Comparison of ENCODE assay signal across 34 cellular contexts in the genomic region with DNA sequence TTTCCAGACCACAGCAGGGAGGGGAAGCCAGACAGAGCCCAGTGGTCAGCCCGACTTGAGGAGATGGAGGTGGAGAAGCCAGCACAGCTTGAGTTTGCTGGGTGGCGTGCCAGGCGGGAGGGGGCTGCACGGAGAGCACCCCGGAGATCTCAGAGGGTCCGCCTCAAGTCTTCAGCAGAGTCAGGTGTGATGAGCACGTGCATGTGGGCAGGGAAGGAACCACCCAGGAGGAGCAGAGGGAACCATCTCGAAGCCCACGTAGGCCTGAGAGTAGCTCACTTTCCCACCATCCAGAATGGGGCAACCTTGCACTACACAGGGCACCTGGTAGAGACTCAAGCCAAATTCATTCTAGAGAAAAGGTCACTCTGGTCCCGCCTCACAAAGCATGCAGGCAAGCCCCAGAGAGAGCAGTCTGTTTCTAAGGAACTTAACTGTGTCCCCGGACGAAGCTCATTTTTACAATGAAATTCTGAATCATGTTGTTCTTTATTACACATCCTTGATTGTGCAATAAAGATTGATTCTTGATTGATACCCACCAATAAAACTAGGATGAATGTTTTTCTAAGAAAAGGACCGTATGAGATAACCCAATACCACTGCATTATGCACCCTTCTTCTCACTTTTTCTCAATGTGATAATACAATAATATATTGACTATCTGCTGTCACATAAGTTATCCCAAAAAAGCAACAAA.
"Had no signal": no experiment of that assay in that cellular context is flagged by ENCODE, and none has a peak within 500 bp of the region (broad histone marks: within the 10 kb centered on the region; RNA-seq: fewer than 3 reads in every experiment).

No MANE protein-coding gene starts in this region.

- H3K27ac Mint-ChIP-seq: activated B cell treated with CpG ODN at 0.5 μM for 24 hours; activated CD8-positive, alpha-beta T cell treated with anti-CD3 and anti-CD28 coated beads for 36 hours; activated naive CD4-positive, alpha-beta T cell treated with anti-CD3 and anti-CD28 coated beads for 36 hours; activated naive CD4-positive, alpha-beta T cell treated with anti-CD3 and anti-CD28 coated beads, Interleukin-2, amount 50 U/mL, for 24 hours; activated naive CD8-positive, alpha-beta T cell treated with anti-CD3 and anti-CD28 coated beads for 36 hours; activated naive CD8-positive, alpha-beta T cell treated with anti-CD3 and anti-CD28 coated beads, Interleukin-2, amount 50 U/mL, for 24 hours; activated T-helper 1 cell treated with anti-CD3 and anti-CD28 coated beads, Interleukin-12 subunit alpha, Interleukin-12 subunit beta, Interleukin-2, Interleukin-4 antibody, amounts not matched to agents 30 ng/mL and 10 ng/mL and 1 ng/mL, durations not matched to agents 14 hours and 24 hours and 36 hours; activated T-helper 2 cell treated with anti-CD3 and anti-CD28 coated beads, Interferon-gamma antibody, Interleukin-2, Interleukin-4, amounts not matched to agents 10 μg/mL and 5 μg/mL and 100 μg/mL, durations not matched to agents 14 hours and 24 hours and 36 hours; T-helper 17 cell; T-helper 2 cell treated with Interferon-gamma antibody and Interleukin-4, amounts not matched to agents 5 μg/mL and 100 μg/mL, for 36 hours had no signal

- H3K4me3 Mint-ChIP-seq: activated B cell treated with CpG ODN at 0.5 μM for 24 hours; activated CD8-positive, alpha-beta T cell treated with anti-CD3 and anti-CD28 coated beads for 36 hours; activated naive CD4-positive, alpha-beta T cell treated with anti-CD3 and anti-CD28 coated beads for 36 hours; activated naive CD4-positive, alpha-beta T cell treated with anti-CD3 and anti-CD28 coated beads, Interleukin-2, amount 50 U/mL, for 24 hours; activated naive CD8-positive, alpha-beta T cell treated with anti-CD3 and anti-CD28 coated beads for 36 hours; activated naive CD8-positive, alpha-beta T cell treated with anti-CD3 and anti-CD28 coated beads, Interleukin-2, amount 50 U/mL, for 24 hours; activated T-helper 1 cell treated with anti-CD3 and anti-CD28 coated beads, Interleukin-12 subunit alpha, Interleukin-12 subunit beta, Interleukin-2, Interleukin-4 antibody, amounts not matched to agents 30 ng/mL and 10 ng/mL and 1 ng/mL, durations not matched to agents 14 hours and 24 hours and 36 hours; effector memory CD8-positive, alpha-beta T cell; T-helper 17 cell; T-helper 2 cell treated with Interferon-gamma antibody and Interleukin-4, amounts not matched to agents 5 μg/mL and 100 μg/mL, for 36 hours had no signal

- H3K9me3 Mint-ChIP-seq: activated B cell treated with CpG ODN at 0.5 μM for 24 hours; activated CD8-positive, alpha-beta T cell treated with anti-CD3 and anti-CD28 coated beads for 36 hours; activated naive CD4-positive, alpha-beta T cell treated with anti-CD3 and anti-CD28 coated beads, Interleukin-2, amount 50 U/mL, for 24 hours; activated naive CD8-positive, alpha-beta T cell treated with anti-CD3 and anti-CD28 coated beads for 36 hours; activated naive CD8-positive, alpha-beta T cell treated with anti-CD3 and anti-CD28 coated beads, Interleukin-2, amount 50 U/mL, for 24 hours; effector memory CD8-positive, alpha-beta T cell had no signal

- H3K27me3 ChIP-seq: adrenal gland, body of pancreas, esophagus squamous epithelium had no signal

- H3K36me3 Mint-ChIP-seq: activated naive CD4-positive, alpha-beta T cell treated with anti-CD3 and anti-CD28 coated beads, Interleukin-2, amount 50 U/mL, for 24 hours; activated naive CD8-positive, alpha-beta T cell treated with anti-CD3 and anti-CD28 coated beads for 36 hours had no signal

- H3K36me3 ChIP-seq: adrenal gland, esophagus squamous epithelium, gastroesophageal sphincter, WERI-Rb-1 had no signal

- H3K9me3 ChIP-seq: adrenal gland, body of pancreas, esophagus squamous epithelium had no signal

- H3K27me3 Mint-ChIP-seq: activated naive CD4-positive, alpha-beta T cell treated with anti-CD3 and anti-CD28 coated beads, Interleukin-2, amount 50 U/mL, for 24 hours; activated naive CD8-positive, alpha-beta T cell treated with anti-CD3 and anti-CD28 coated beads, Interleukin-2, amount 50 U/mL, for 24 hours had no signal

- H3K27ac ChIP-seq: adrenal gland, body of pancreas, esophagus squamous epithelium, gastroesophageal sphincter, WERI-Rb-1 had no signal

- DNase-seq: activated B cell treated with CpG ODN at 0.5 μM for 24 hours; activated CD4-positive, alpha-beta T cell treated with anti-CD3 and anti-CD28 coated beads for 48 hours; activated CD4-positive, alpha-beta T cell treated with anti-CD3 and anti-CD28 coated beads, Interleukin-2, amount 50 U/mL, for 1 hour; activated CD4-positive, alpha-beta T cell treated with anti-CD3 and anti-CD28 coated beads, Interleukin-2, amount 50 U/mL, for 48 hours; activated CD8-positive, alpha-beta memory T cell treated with anti-CD3 and anti-CD28 coated beads for 24 hours; activated CD8-positive, alpha-beta T cell treated with anti-CD3 and anti-CD28 coated beads for 36 hours; activated effector memory CD4-positive, alpha-beta T cell treated with anti-CD3 and anti-CD28 coated beads, Interleukin-2, amount 50 U/mL, for 16 hours; activated naive CD8-positive, alpha-beta T cell treated with anti-CD3 and anti-CD28 coated beads for 36 hours; activated naive CD8-positive, alpha-beta T cell treated with anti-CD3 and anti-CD28 coated beads, Interleukin-2, amount 50 U/mL, for 24 hours; activated T-cell treated with anti-CD3 and anti-CD28 coated beads, Interleukin-2, amount 50 U/mL, for 48 hours; adrenal gland; amygdala; aorta; body of pancreas; caudate nucleus; cortex of kidney; dermis blood vessel endothelial cell; effector CD4-positive, alpha-beta T cell; effector memory CD8-positive, alpha-beta T cell; erythroblast; esophagus squamous epithelium; foreskin melanocyte; head of caudate nucleus; T-helper 1 cell; T-helper 17 cell; T1000; WERI-Rb-1 had no signal

- H3K4me1 ChIP-seq: adrenal gland, esophagus squamous epithelium, gastroesophageal sphincter had no signal

- ATAC-seq: activated CD4-positive, CD25-positive, alpha-beta regulatory T cell treated with anti-CD3 and anti-CD28 coated beads, Interleukin-2, amount 50 U/mL, for 24 hours; activated CD8-positive, alpha-beta T cell treated with anti-CD3 and anti-CD28 coated beads for 36 hours; body of pancreas; effector memory CD8-positive, alpha-beta T cell; gastroesophageal sphincter; T-helper 17 cell had no signal

- H3K4me3 ChIP-seq: adrenal gland, body of pancreas, esophagus squamous epithelium, gastroesophageal sphincter had no signal

- H3K4me1 Mint-ChIP-seq: activated B cell treated with CpG ODN at 0.5 μM for 24 hours; activated naive CD4-positive, alpha-beta T cell treated with anti-CD3 and anti-CD28 coated beads, Interleukin-2, amount 50 U/mL, for 24 hours; activated naive CD8-positive, alpha-beta T cell treated with anti-CD3 and anti-CD28 coated beads for 36 hours; activated naive CD8-positive, alpha-beta T cell treated with anti-CD3 and anti-CD28 coated beads, Interleukin-2, amount 50 U/mL, for 24 hours; T-helper 17 cell had no signal
